8 cellular contexts compared by ENCODE assay signal in genomic region chr1:156490401-156491032, GRCh38. TPM values are rescaled to one million over a fixed set of nuclear protein-coding genes. Genes with fewer than 3 reads are reported as not detected.
DNase-seq lines count a peak whose midpoint lies in the region; ATAC-seq and TF ChIP-seq lines count a peak whose summit lies in the region.

No MANE protein-coding gene starts in this region.

- no peak overlapping the region for H3K9ac ChIP-seq in rectal smooth muscle tissue (ENCODE audit: low read length)

- H3K27ac ChIP-seq in RWPE1 = peak overlapping the region; percentile 82
- H3K27ac ChIP-seq in foreskin keratinocyte = no peak overlapping the region
- H3K27ac ChIP-seq in rectal smooth muscle tissue (ENCODE audit: low read depth, low read length) = peak overlapping the region; percentile 74

- no peaks in the 10 kb centered on the region for H3K27me3 ChIP-seq in foreskin keratinocyte
- H3K27me3 ChIP-seq in rectal smooth muscle tissue (ENCODE audit: control insufficient read depth, insufficient read depth, low read length) = no peaks in the 10 kb centered on the region

- H3K4me1 ChIP-seq in foreskin keratinocyte = no peaks in the 10 kb centered on the region
- H3K4me1 ChIP-seq in rectal smooth muscle tissue (ENCODE audit: control insufficient read depth, insufficient read depth, low read length) = peaks cover 68% of the 10 kb centered on the region

- CTCF ChIA-PET in RWPE1 (lab: Yijun Ruan, JAX) = interaction anchor here (0.5 to 0.9 kb wide), 7 partner anchors 9 to 323 kb away, joined by 3 to 6 read pairs (median 4); partner anchors contain the start of gene MEF2D
- CTCF ChIA-PET in HEK293T (lab: Yijun Ruan, JAX) = interaction anchor here (0.6 to 4.3 kb wide), 6 partner anchors 10 to 105 kb away, joined by 3 to 39 read pairs (median 7); no protein-coding TSS in a partner anchor

- DNase-seq in GM12865 (ENCODE audit: low read depth) = peak; percentile 62
- peak; percentile 54 for DNase-seq in RWPE1 (ENCODE audit: low spot score)
- no peak for DNase-seq in foreskin keratinocyte
- no peak for DNase-seq in HEK293T (ENCODE audit: extremely low spot score)
- no peak for DNase-seq in NCI-H2171 (lab: John Stamatoyannopoulos, UW)
- no peak for DNase-seq in activated CD8-positive, alpha-beta memory T cell treated with anti-CD3 and anti-CD28 coated beads for 24 hours

- ATAC-seq in foreskin keratinocyte (peak; percentile 23), HG03571 (IDR thresholded peaks at IDR 0.05; ENCODE audit: unreplicated experiment) (no peak)

- POLR2A ChIA-PET in RWPE1 (lab: Yijun Ruan, JAX; ENCODE audit: low non-redundant PET) (interaction anchor here (0.8 kb wide), 1 partner anchor 21 kb away, joined by 3 read pairs; no protein-coding TSS in a partner anchor), HEK293T (lab: Yijun Ruan, JAX) (interaction anchor here (0.9 to 5.9 kb wide), 3 partner anchors 8 to 33 kb away, joined by 4 to 64 read pairs (median 15); partner anchors contain the start of gene MEF2D)

- peaks cover 5% of the 10 kb centered on the region for H3K36me3 ChIP-seq in rectal smooth muscle tissue (ENCODE audit: control insufficient read depth, insufficient read depth, low read length)

- TF ChIP-seq CTCF in GM12865 (IDR thresholded peaks at IDR 0.05; ENCODE audit: insufficient read depth, low read depth, low read length, missing control alignments) = no peak
- TF ChIP-seq CTCF in RWPE1 (conservative IDR thresholded peaks at IDR 0.05; ENCODE audit: low read depth) = no peak
- TF ChIP-seq CTCF in foreskin keratinocyte (conservative IDR thresholded peaks at IDR 0.05) = no peak

- peak overlapping the region; percentile 79 for H3K4me3 ChIP-seq in GM12865 (ENCODE audit: low read depth, low read length)
- H3K4me3 ChIP-seq in rectal smooth muscle tissue (ENCODE audit: low read length) = peak overlapping the region; percentile 52

TF ChIP-seq in HEK293T, 16 proteins besides CTCF, POLR2A, EP300 and RAD21:
- TF ChIP-seq HDGF (IDR thresholded peaks at IDR 0.05; ENCODE audit: borderline replicate concordance) (no peak), ARNT (IDR thresholded peaks at IDR 0.05) (no peak), CTBP1 (IDR thresholded peaks at IDR 0.05; ENCODE audit: borderline replicate concordance) (no peak), NFRKB (IDR thresholded peaks at IDR 0.05) (no peak), ZNF384 (IDR thresholded peaks at IDR 0.05) (no peak), FOXA1 (IDR thresholded peaks at IDR 0.05) (no peak), FOXM1 (IDR thresholded peaks at IDR 0.05; ENCODE audit: borderline replicate concordance) (no peak), BHLHE40 (IDR thresholded peaks at IDR 0.05; ENCODE audit: borderline replicate concordance) (no peak), FOXK2 (IDR thresholded peaks at IDR 0.05) (no peak), L3MBTL2 (conservative IDR thresholded peaks at IDR 0.05) (no peak)

RNA-seq across cellular contexts. Expression of gene MEF2D, which starts 10.1 kb away (rescaled TPM):
- total RNA-seq in foreskin keratinocyte = 17.2 and 18.5 TPM in 2 replicates
- polyA plus RNA-seq in foreskin keratinocyte = 13.1 and 13.3 TPM in 2 replicates

Comparison
In these comparisons a context has a peak if more than half of its experiments do, and no peak if none do; other contexts are left out.
1. DNase-seq: peak in GM12865 (single experiment) and RWPE1 (single experiment); none in foreskin keratinocyte (0 of 2), HEK293T (single experiment), NCI-H2171 (single experiment) and activated CD8-positive, alpha-beta memory T cell treated with anti-CD3 and anti-CD28 coated beads for 24 hours (single experiment).